Comparison of ENCODE assay signal across 26 cellular contexts in the genomic region with DNA sequence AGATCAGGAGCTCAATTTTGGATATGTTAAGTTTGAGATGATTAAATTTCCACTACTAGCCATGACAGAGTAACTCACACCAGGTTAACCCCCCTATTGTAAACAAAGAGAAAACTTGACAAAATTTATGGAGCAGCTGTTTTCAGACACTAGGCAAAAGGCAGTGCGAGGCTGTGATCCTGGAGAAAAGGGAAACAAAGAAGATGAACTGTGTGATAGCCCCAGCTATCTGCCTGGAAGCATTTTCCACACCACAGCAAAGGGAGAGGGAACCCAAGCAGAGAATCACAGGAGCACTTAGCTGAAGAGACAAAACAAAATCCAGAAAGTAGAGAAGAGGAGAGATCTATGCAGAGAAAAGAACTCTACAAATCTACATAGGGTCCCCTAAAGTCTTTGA.
DNase-seq lines count a peak whose midpoint lies in the region; ATAC-seq, FAIRE-seq and TF ChIP-seq lines count a peak whose summit lies in the region.
"Had no signal": no experiment of that assay in that cellular context is flagged by ENCODE, and none has a peak within 500 bp of the region (broad histone marks: within the 10 kb centered on the region; RNA-seq: fewer than 3 reads in every experiment).

No MANE protein-coding gene starts in this region.

- peak overlapping the region; percentile 54 for H3K27ac Mint-ChIP-seq in neural crest cell (ENCODE audit: unreplicated experiment)
- H3K27ac Mint-ChIP-seq: CD14-positive monocyte; CD4-positive, alpha-beta T cell; GM23338; H9 had no signal

- TF ChIP-seq RAD21 in K562 (CRISPR knock-in tag; conservative IDR thresholded peaks at IDR 0.05 in 1 of 2, IDR thresholded peaks at IDR 0.05 in 1 of 2), result no peak

- WGBS in K562 (ENCODE audit: insufficient coverage, low coverage, missing lambda C conversion rate), result 50% methylated on average over 1 of the region's 1 CpG
- WGBS in mesodermal cell (ENCODE audit: insufficient coverage in 2 of 2), 2 experiments, result no CpG with 5 or more reads among the region's 1 CpG
- WGBS in psoas muscle, 3 donors, result 25 to 58% (median 43%) methylated on average over 1 of the region's 1 CpG

- peaks cover 3% of the 10 kb centered on the region for H3K9me3 Mint-ChIP-seq in neural crest cell
- H3K9me3 Mint-ChIP-seq: CD4-positive, alpha-beta T cell; GM23338; H9 had no signal

- H3K36me3 Mint-ChIP-seq in neural crest cell (ENCODE audit: low read depth), result peaks cover 21% of the 10 kb centered on the region
- H3K36me3 Mint-ChIP-seq: CD14-positive monocyte had no signal

- H3K27me3 Mint-ChIP-seq in neural crest cell (ENCODE audit: low read depth), result no peaks in the 10 kb centered on the region
- H3K27me3 Mint-ChIP-seq: CD4-positive, alpha-beta T cell; CD8-positive, alpha-beta memory T cell had no signal

- H3K79me2 ChIP-seq in K562 (ENCODE audit: control insufficient read depth, insufficient read depth, low read length), result no peaks in the 10 kb centered on the region

- no peak for TF ChIP-seq POLR2A in K562 (conservative IDR thresholded peaks at IDR 0.05)

- no peaks in the 10 kb centered on the region for H3K27me3 ChIP-seq in K562 (ENCODE audit: control insufficient read depth in 2 of 2, insufficient read depth in 2 of 2, low read length in 2 of 2)
- no peaks in the 10 kb centered on the region for H3K27me3 ChIP-seq in psoas muscle (ENCODE audit: insufficient read depth in 3 of 3, low read length in 2 of 3)
- H3K27me3 ChIP-seq: BE2C; BLaER1 treated with 17β-estradiol and CSF1 and Interleukin-3, amounts not matched to agents 10 nM and 100 nM had no signal

- no peak overlapping the region for H2AFZ ChIP-seq in K562 (ENCODE audit: low read depth, low read length)
- H2AFZ ChIP-seq: GM23338 had no signal

- peaks cover 20% of the 10 kb centered on the region for H3K4me1 Mint-ChIP-seq in neural crest cell

- H3K4me3 Mint-ChIP-seq in neural crest cell, result no peak overlapping the region
- H3K4me3 Mint-ChIP-seq: CD14-positive monocyte; CD4-positive, alpha-beta T cell; CD8-positive, alpha-beta memory T cell; GM23338; H9 had no signal

- no TSS peak for BruUV-seq in K562 (replicated peaks; lab: Mats Ljungman, UMichigan)

- no peaks in the 10 kb centered on the region for H4K20me1 ChIP-seq in K562 (replicated peaks; ENCODE audit: control insufficient read depth, insufficient read depth, low read length)
- H4K20me1 ChIP-seq: BLaER1 treated with 17β-estradiol and CSF1 and Interleukin-3, amounts not matched to agents 10 nM and 100 nM had no signal

- in situ Hi-C loops in K562 (cut with MboI), result no loop called here

- intact Hi-C loops in K562 (cut with micrococcal nuclease), result no loop called here
- intact Hi-C loops in psoas muscle (cut with DNase I), result no loop called here

- H3K4me1 ChIP-seq in K562 (replicated peaks in 1 of 2; ENCODE audit: control insufficient read depth in 2 of 2, insufficient read depth in 2 of 2, low read length in 2 of 2), result no peaks in the 10 kb centered on the region
- no peaks in the 10 kb centered on the region for H3K4me1 ChIP-seq in mesodermal cell (ENCODE audit: control insufficient read depth, insufficient read depth, low read length, poor library complexity, severe bottlenecking)
- H3K4me1 ChIP-seq in psoas muscle, result no peaks in the 10 kb centered on the region
- H3K4me1 ChIP-seq: A549 had no signal

- TF ChIP-seq EP300 in K562 (IDR thresholded peaks at IDR 0.05; ENCODE audit: low read length), result no peak

- H3K9ac ChIP-seq in K562 (ENCODE audit: insufficient read depth in 1 of 2, low read depth in 2 of 2, low read length in 2 of 2), result no peak overlapping the region
- H3K9ac ChIP-seq: BLaER1 treated with 17β-estradiol and CSF1 and Interleukin-3, amounts not matched to agents 10 nM and 100 nM had no signal

- POLR2A ChIA-PET in K562 (lab: Yijun Ruan, JAX), result no interaction called here

- no peaks in the 10 kb centered on the region for H3K9me1 ChIP-seq in K562 (ENCODE audit: control insufficient read depth, insufficient read depth, low read length)

- no peak for DNase-seq in K562 (ENCODE audit: extremely low read depth in 1 of 4, low spot score in 3 of 4)
- DNase-seq in islet precursor cell, result peak; percentile 63
- DNase-seq in neural crest cell (ENCODE audit: low read depth, low spot score), result no peak
- DNase-seq in psoas muscle, result no peak
- no peak for DNase-seq in NCI-H1417 (lab: John Stamatoyannopoulos, UW)
- DNase-seq: 8988T; ACHN; AML-193; BE2C; CD4-positive, alpha-beta T cell; CD8-positive, alpha-beta memory T cell; DMS 273 treated with DMSO at 0.1 percent for 48 hours; DMS79; EL; GDM1; H9 had no signal

- H3K9me3 ChIP-seq in K562 (replicated peaks; ENCODE audit: control insufficient read depth, insufficient read depth, low read depth, low read length) (no peaks in the 10 kb centered on the region), mesodermal cell (ENCODE audit: control insufficient read depth, low read length) (no peaks in the 10 kb centered on the region), psoas muscle (no peaks in the 10 kb centered on the region)
- H3K9me3 ChIP-seq: A549; BE2C; BLaER1 treated with 17β-estradiol and CSF1 and Interleukin-3, amounts not matched to agents 10 nM and 100 nM had no signal

- H3K36me3 ChIP-seq in K562 (ENCODE audit: control insufficient read depth, insufficient read depth, low read length) (peaks cover 18% of the 10 kb centered on the region), mesodermal cell (ENCODE audit: control insufficient read depth, insufficient read depth, low read length) (no peaks in the 10 kb centered on the region), psoas muscle (ENCODE audit: insufficient read depth in 1 of 2, low read depth in 1 of 2) (peaks cover 0 to 16% of the 10 kb centered on the region in 2 donors)
- H3K36me3 ChIP-seq: BLaER1 treated with 17β-estradiol and CSF1 and Interleukin-3, amounts not matched to agents 10 nM and 100 nM had no signal

- CTCF ChIA-PET in K562 (lab: Yijun Ruan, JAX; ENCODE audit: low intra/inter-chr PET ratio), result no interaction called here

- H3K4me2 ChIP-seq in K562 (ENCODE audit: insufficient read depth, low read length), result no peak overlapping the region
- H3K4me2 ChIP-seq: A549; BLaER1 treated with 17β-estradiol and CSF1 and Interleukin-3, amounts not matched to agents 10 nM and 100 nM; GM23338 had no signal

- FAIRE-seq in K562 (lab: Jason Lieb, UNC), result no peak
- FAIRE-seq: A549, D721Med, GM12891, GM18507 had no signal

- ATAC-seq in K562 (no peak), psoas muscle (no peak), HG02610 (IDR thresholded peaks at IDR 0.05; ENCODE audit: unreplicated experiment) (no peak)
- ATAC-seq: A549, GM23338, HCT116 had no signal

- no peak overlapping the region for H3K4me3 ChIP-seq in K562
- no peak overlapping the region for H3K4me3 ChIP-seq in mesodermal cell (ENCODE audit: extremely low read depth, insufficient read depth, low read length, poor library complexity, severe bottlenecking)
- H3K4me3 ChIP-seq in psoas muscle, result no peak overlapping the region
- H3K4me3 ChIP-seq: A549; BLaER1 treated with 17β-estradiol and CSF1 and Interleukin-3, amounts not matched to agents 10 nM and 100 nM; GM23338 had no signal

- TF ChIP-seq CTCF in K562 (IDR thresholded peaks at IDR 0.05 in 2 of 3, conservative IDR thresholded peaks at IDR 0.05 in 1 of 3; ENCODE audit: insufficient read depth in 2 of 3, low read depth in 1 of 3, low read length in 3 of 3) (no peak), neural crest cell (conservative IDR thresholded peaks at IDR 0.05) (no peak), psoas muscle (IDR thresholded peaks at IDR 0.05) (no peak)

- H3K27ac ChIP-seq in K562 (ENCODE audit: extremely low read depth, low read depth, low read length) (no peak overlapping the region), mesodermal cell (ENCODE audit: low read depth, low read length, severe bottlenecking) (peak overlapping the region; percentile 58), psoas muscle (no peak overlapping the region)
- H3K27ac ChIP-seq: A549; BLaER1 treated with 17β-estradiol and CSF1 and Interleukin-3, amounts not matched to agents 10 nM and 100 nM had no signal

TF ChIP-seq in K562, 482 proteins besides CTCF, POLR2A, EP300 and RAD21:
- TF ChIP-seq, protein P1, sequence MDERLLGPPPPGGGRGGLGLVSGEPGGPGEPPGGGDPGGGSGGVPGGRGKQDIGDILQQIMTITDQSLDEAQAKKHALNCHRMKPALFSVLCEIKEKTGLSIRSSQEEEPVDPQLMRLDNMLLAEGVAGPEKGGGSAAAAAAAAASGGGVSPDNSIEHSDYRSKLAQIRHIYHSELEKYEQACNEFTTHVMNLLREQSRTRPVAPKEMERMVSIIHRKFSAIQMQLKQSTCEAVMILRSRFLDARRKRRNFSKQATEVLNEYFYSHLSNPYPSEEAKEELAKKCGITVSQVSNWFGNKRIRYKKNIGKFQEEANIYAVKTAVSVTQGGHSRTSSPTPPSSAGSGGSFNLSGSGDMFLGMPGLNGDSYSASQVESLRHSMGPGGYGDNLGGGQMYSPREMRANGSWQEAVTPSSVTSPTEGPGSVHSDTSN (CRISPR knock-in tag; IDR thresholded peaks at IDR 0.05; ENCODE audit: low read depth), result no peak
- TF ChIP-seq, protein P1 (tag; conservative IDR thresholded peaks at IDR 0.05; ENCODE audit: low read depth), result 0 out of 2 replicates have a peak, but pooled peaks have one; percentile 23
- no peak for TF ChIP-seq ZNF699 (CRISPR knock-in tag; IDR thresholded peaks at IDR 0.05; ENCODE audit: insufficient replicate concordance)
